Comparison of ENCODE assay signal across 8 cellular contexts in the genomic region with DNA sequence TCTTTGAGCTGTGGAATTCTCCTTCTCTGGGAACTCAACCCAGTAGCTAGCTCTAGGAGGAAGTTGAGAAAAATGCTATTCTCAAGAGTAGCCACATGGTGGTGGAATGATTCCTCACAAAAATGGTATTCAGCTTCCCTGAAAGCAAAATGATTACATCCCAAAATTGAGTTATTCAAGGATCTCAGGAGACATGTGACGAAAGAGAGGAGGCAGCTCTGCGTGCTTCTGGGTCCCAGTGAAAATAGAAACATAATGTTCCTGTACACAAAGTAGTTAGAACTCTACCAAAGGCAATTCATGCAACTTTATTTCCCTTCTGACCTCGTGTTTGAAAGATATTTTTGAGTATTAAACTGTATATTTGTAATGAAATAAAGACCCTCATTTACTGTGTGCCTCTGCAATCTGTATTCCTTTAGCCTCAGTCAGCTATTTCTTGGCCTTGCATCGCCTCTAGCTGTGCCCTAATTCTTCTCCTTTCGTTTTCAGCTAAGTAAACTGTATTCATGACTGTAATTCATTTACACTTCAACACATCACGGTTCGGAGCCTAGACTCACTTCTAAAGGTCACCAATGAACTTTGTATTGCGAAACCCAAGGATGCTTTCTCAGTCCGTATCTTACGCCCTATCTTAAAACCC.
DNase-seq lines count a peak whose midpoint lies in the region; ATAC-seq and TF ChIP-seq lines count a peak whose summit lies in the region.

No MANE protein-coding gene starts in this region.

- H3K27me3 ChIP-seq in H7 (ENCODE audit: control insufficient read depth, insufficient read depth, low read length) (no peaks in the 10 kb centered on the region), PC-3 (ENCODE audit: low read length) (no peaks in the 10 kb centered on the region), dorsolateral prefrontal cortex (no peaks in the 10 kb centered on the region), upper lobe of right lung (no peaks in the 10 kb centered on the region)

- peak overlapping the region; percentile 5 for H2AFZ ChIP-seq in PC-3 (ENCODE audit: low read length)

- no TSS peak for BruUV-seq in PC-3 (replicated peaks; lab: Mats Ljungman, UMichigan)

- TF ChIP-seq CTCF in PC-3 (conservative IDR thresholded peaks at IDR 0.05; ENCODE audit: low read depth, low read length) (peak; percentile 100), dorsolateral prefrontal cortex (IDR thresholded peaks at IDR 0.05 in 54 of 56, conservative IDR thresholded peaks at IDR 0.05 in 2 of 56; ENCODE audit: low read depth in 1 of 56, partially characterized antibody in 56 of 56) (peak; percentile 25 to 75 (median 59)), upper lobe of right lung (IDR thresholded peaks at IDR 0.05) (peak; percentile 70)

- H3K36me3 ChIP-seq in H7 (replicated peaks; ENCODE audit: control insufficient read depth, insufficient read depth, low read length) (no peaks in the 10 kb centered on the region), PC-3 (ENCODE audit: low read depth, low read length) (no peaks in the 10 kb centered on the region), upper lobe of right lung (no peaks in the 10 kb centered on the region)

- CTCF ChIA-PET in PC-3 (lab: Charles Lee) = interaction anchor here (0.6 to 2.8 kb wide), 21 partner anchors 32 to 604 kb away, joined by 3 to 126 read pairs (median 4); no protein-coding TSS in a partner anchor

- peak; percentile 68 for DNase-seq in DMS 273 (lab: John Stamatoyannopoulos, UW; ENCODE audit: unreplicated experiment)
- peak; percentile 34 for DNase-seq in H7
- DNase-seq in PC-3 = peak; percentile 99
- no peak for DNase-seq in dorsolateral prefrontal cortex
- DNase-seq in memory B cell (ENCODE audit: low spot score in 2 of 2) = no peak
- DNase-seq in upper lobe of right lung = no peak
- DNase-seq in activated naive CD4-positive, alpha-beta T cell treated with Interleukin-2 at 50 U/mL for 16 hours = no peak

- H3K4me1 ChIP-seq in PC-3 (ENCODE audit: insufficient read depth, low read length) (peaks cover 11% of the 10 kb centered on the region), upper lobe of right lung (no peaks in the 10 kb centered on the region)

- H3K9me2 ChIP-seq in PC-3 (replicated peaks; ENCODE audit: low read length) = no peaks in the 10 kb centered on the region

- no peaks in the 10 kb centered on the region for H3K9me3 ChIP-seq in PC-3 (ENCODE audit: low read length)
- no peaks in the 10 kb centered on the region for H3K9me3 ChIP-seq in upper lobe of right lung

- H3K27me3 Mint-ChIP-seq in memory B cell = no peaks in the 10 kb centered on the region

- ATAC-seq in PC-3 = peak; percentile 86
- peak; percentile 41 for ATAC-seq in memory B cell (ENCODE audit: low read depth)
- peak; percentile 89 for ATAC-seq in upper lobe of right lung
- ATAC-seq in HG03469 (IDR thresholded peaks at IDR 0.05; ENCODE audit: unreplicated experiment) = no peak

- H3K4me3 ChIP-seq in H7 (ENCODE audit: insufficient read depth, low read depth, low read length) (no peak overlapping the region), PC-3 (ENCODE audit: low read length) (no peak overlapping the region), dorsolateral prefrontal cortex (peak overlapping the region in 43 of 59 donors; percentile 0 to 56 (median 26)), upper lobe of right lung (peak overlapping the region; percentile 20)

- H3K9me3 Mint-ChIP-seq in memory B cell = no peaks in the 10 kb centered on the region

- H3K79me2 ChIP-seq in PC-3 (ENCODE audit: low read length) = no peaks in the 10 kb centered on the region

- POLR2A ChIA-PET in PC-3 (lab: Charles Lee; ENCODE audit: unreplicated experiment) = interaction anchor here (0.6 to 0.8 kb wide), 5 partner anchors 80 to 591 kb away, joined by 3 to 5 read pairs (median 4); no protein-coding TSS in a partner anchor

- no peak overlapping the region for H3K9ac ChIP-seq in PC-3 (ENCODE audit: low read length)

- H3K4me3 Mint-ChIP-seq in memory B cell = no peak overlapping the region

- H3K36me3 Mint-ChIP-seq in memory B cell = no peaks in the 10 kb centered on the region

- peak overlapping the region; percentile 0; the same call in 1 of the 2 replicates for H3K4me2 ChIP-seq in PC-3 (ENCODE audit: low read length)

- H3F3A ChIP-seq in PC-3 (ENCODE audit: low read length, unreplicated experiment) = no peaks in the 10 kb centered on the region

- H3K27ac ChIP-seq in PC-3 (ENCODE audit: low read length) (no peak overlapping the region), dorsolateral prefrontal cortex (peak overlapping the region in 14 of 59 donors; percentile 6 to 54 (median 35)), upper lobe of right lung (peak overlapping the region; percentile 45)

- H3K4me1 Mint-ChIP-seq in memory B cell = no peaks in the 10 kb centered on the region

- intact Hi-C loops in PC-3 (cut with micrococcal nuclease) (loop anchor here (1.0 to 10.0 kb wide), 15 partner anchors 33 to 594 kb away; partner anchors contain the start of gene C1orf105), dorsolateral prefrontal cortex (cut with DNase I) (loop anchor here (5.0 to 10.0 kb wide), 2 partner anchors 376 to 379 kb away; partner anchors contain the start of gene TNFSF4 (in 1 of the 2)), upper lobe of right lung (cut with DNase I) (no loop called here)

- H3K27ac Mint-ChIP-seq in memory B cell = no peak overlapping the region

- no peaks in the 10 kb centered on the region for H4K20me1 ChIP-seq in PC-3 (ENCODE audit: low read length)

Comparison
In these comparisons a context has a peak if more than half of its experiments do, and no peak if none do; other contexts are left out.
1. DNase-seq: peak in DMS 273 (single experiment), H7 (single experiment) and PC-3 (single experiment); none in dorsolateral prefrontal cortex (0 of 10), memory B cell (0 of 2), upper lobe of right lung (single experiment) and activated naive CD4-positive, alpha-beta T cell treated with Interleukin-2 at 50 U/mL for 16 hours (single experiment).
2. H3K4me3 ChIP-seq: peak in dorsolateral prefrontal cortex (43 of 59) and upper lobe of right lung (single experiment); none in H7 (single experiment) and PC-3 (single experiment).
3. Peak in every context shown above with its lines, with median percentiles within 50 percentile points of each other: CTCF ChIP-seq.